ENCODE assay signal across 8 cellular contexts in genomic region chr2:199471443-199472057, GRCh38. TPM values are rescaled to one million over a fixed set of nuclear protein-coding genes. Genes with fewer than 3 reads are reported as not detected.
DNase-seq lines count a peak whose midpoint lies in the region; ATAC-seq and TF ChIP-seq lines count a peak whose summit lies in the region.

No MANE protein-coding gene starts in this region.

- WGBS in suprapubic skin: 7% methylated on average over 20 of the region's 35 CpGs

- H3K4me1 ChIP-seq in suprapubic skin: peaks cover 33% of the 10 kb centered on the region

- TF ChIP-seq CTCF in GM12864 (IDR thresholded peaks at IDR 0.05; ENCODE audit: low read depth, low read length, missing control alignments) (peak; percentile 67), brain microvascular endothelial cell (IDR thresholded peaks at IDR 0.05; ENCODE audit: low read depth, low read length, missing control alignments) (peak; percentile 80), kidney epithelial cell (IDR thresholded peaks at IDR 0.05; ENCODE audit: insufficient read depth, low read length, poor library complexity, severe bottlenecking) (peak; percentile 81), suprapubic skin (IDR thresholded peaks at IDR 0.05) (peak; percentile 5 to 68)

- H3K36me3 ChIP-seq in brain microvascular endothelial cell (replicated peaks) (no peaks in the 10 kb centered on the region), kidney epithelial cell (ENCODE audit: control insufficient read depth, insufficient read depth, low read length) (no peaks in the 10 kb centered on the region), suprapubic skin (no peaks in the 10 kb centered on the region)

- peak; percentile 70 for ATAC-seq in HG03064 (IDR thresholded peaks at IDR 0.05; ENCODE audit: low read depth, unreplicated experiment)

- no peak overlapping the region for H3K27ac ChIP-seq in brain microvascular endothelial cell
- no peak overlapping the region for H3K27ac ChIP-seq in suprapubic skin

- no peak for TF ChIP-seq EP300 in suprapubic skin (IDR thresholded peaks at IDR 0.05)

- no peak overlapping the region for H3K4me3 ChIP-seq in GM12864 (ENCODE audit: low read depth, low read length)
- no peak overlapping the region for H3K4me3 ChIP-seq in brain microvascular endothelial cell (ENCODE audit: low read depth, low read length)
- H3K4me3 ChIP-seq in kidney epithelial cell (ENCODE audit: low read depth, low read length): peak overlapping the region; percentile 6
- peak overlapping the region; percentile 35 for H3K4me3 ChIP-seq in suprapubic skin

- in situ Hi-C loops in brain microvascular endothelial cell (cut with HindIII; ENCODE audit: low pct_ligation_motif_present, low sequenced_read_pairs): no loop called here

- H3K27me3 ChIP-seq in brain microvascular endothelial cell (replicated peaks) (peaks cover 61% of the 10 kb centered on the region), kidney epithelial cell (ENCODE audit: control insufficient read depth, insufficient read depth, low read length) (peaks cover 66% of the 10 kb centered on the region), suprapubic skin (peaks cover 93% of the 10 kb centered on the region)

- no peaks in the 10 kb centered on the region for H3K9me3 ChIP-seq in suprapubic skin

- TF ChIP-seq POLR2A in suprapubic skin (IDR thresholded peaks at IDR 0.05): no peak

- DNase-seq in A172 (ENCODE audit: low spot score) (peak; percentile 57), GM12864 (ENCODE audit: low read depth) (no peak), NCI-H526 treated with DMSO at 0.1 percent for 48 hours (lab: John Stamatoyannopoulos, UW) (peak; percentile 54), brain microvascular endothelial cell (peak; percentile 33), kidney epithelial cell (ENCODE audit: low read depth) (no peak), suprapubic skin (ENCODE audit: low spot score in 2 of 2) (peak; percentile 76 to 84)
- no peak for DNase-seq in activated CD4-positive, CD25-positive, alpha-beta regulatory T cell treated with anti-CD3 and anti-CD28 coated beads, Interleukin-2, amount 50 U/mL, for 72 hours

RNA-seq across cellular contexts. Expression of gene SATB2, which starts 13.8 kb away (rescaled TPM):
- 8.8 and 10.2 TPM in 2 replicates for total RNA-seq in A172 (2014; rRNA removed; shearing (Covaris generic))
- total RNA-seq in kidney epithelial cell (5.3 and 5.5 TPM in 2 replicates), suprapubic skin (10 to 100 TPM in 1 of 4 donors, 1 to 10 TPM in 3; 2.9 to 12.1 (median 3.9) TPM)

Comparison
In these comparisons a context has a peak if more than half of its experiments do, and no peak if none do; other contexts are left out.
1. DNase-seq: peak in A172 (single experiment), NCI-H526 treated with DMSO at 0.1 percent for 48 hours (single experiment), brain microvascular endothelial cell (single experiment) and suprapubic skin (2 of 2); none in GM12864 (single experiment), kidney epithelial cell (single experiment) and activated CD4-positive, CD25-positive, alpha-beta regulatory T cell treated with anti-CD3 and anti-CD28 coated beads, Interleukin-2, amount 50 U/mL, for 72 hours (single experiment).
2. H3K4me3 ChIP-seq: peak in kidney epithelial cell (single experiment) and suprapubic skin (single experiment); none in GM12864 (single experiment) and brain microvascular endothelial cell (single experiment).
3. Peak in every context shown above with its lines, with median percentiles within 50 percentile points of each other: CTCF ChIP-seq.